14 cellular contexts compared by ENCODE assay signal in genomic region chr10:7288060-7288690, GRCh38.
DNase-seq lines count a peak whose midpoint lies in the region; ATAC-seq, FAIRE-seq and TF ChIP-seq lines count a peak whose summit lies in the region.
"Had no signal": no experiment of that assay in that cellular context is flagged by ENCODE, and none has a peak within 500 bp of the region (broad histone marks: within the 10 kb centered on the region; RNA-seq: fewer than 3 reads in every experiment).

No MANE protein-coding gene starts in this region.

- no peak overlapping the region for H2AFZ ChIP-seq in mesenchymal stem cell (ENCODE audit: low read depth, low read length)
- H2AFZ ChIP-seq: GM23248 had no signal

- no peak overlapping the region for H3K18ac ChIP-seq in mesenchymal stem cell (ENCODE audit: low read depth in 1 of 2, low read length in 2 of 2)

- H2BK15ac ChIP-seq in mesenchymal stem cell (ENCODE audit: low read depth, poor library complexity, severe bottlenecking) = no peak overlapping the region

- H2AK5ac ChIP-seq in mesenchymal stem cell (ENCODE audit: low read length, severe bottlenecking) = no peak overlapping the region

- H2BK120ac ChIP-seq in mesenchymal stem cell (ENCODE audit: low read depth, low read length) = no peak overlapping the region

- no peak overlapping the region for H3K4me2 ChIP-seq in mesenchymal stem cell (ENCODE audit: low read length, poor library complexity, severe bottlenecking)

- H3K36me3 Mint-ChIP-seq in activated T-cell treated with anti-CD3 and anti-CD28 coated beads, Interleukin-2, amount 50 U/mL, for 24 hours (ENCODE audit: low read depth) = peaks cover 58% of the 10 kb centered on the region

- H3K4me1 Mint-ChIP-seq in activated T-cell treated with anti-CD3 and anti-CD28 coated beads, Interleukin-2, amount 50 U/mL, for 24 hours (ENCODE audit: low read depth) = peaks cover 66% of the 10 kb centered on the region

- H3K79me1 ChIP-seq in mesenchymal stem cell (replicated peaks; ENCODE audit: low read length, poor library complexity, severe bottlenecking) = no peaks in the 10 kb centered on the region

- no peak overlapping the region for H3K4me3 ChIP-seq in mesenchymal stem cell (ENCODE audit: insufficient read depth in 1 of 2, low read depth in 1 of 2, low read length in 2 of 2)
- H3K4me3 ChIP-seq: GM23248 had no signal

- no peak overlapping the region for H3K4me3 Mint-ChIP-seq in activated T-cell treated with anti-CD3 and anti-CD28 coated beads, Interleukin-2, amount 50 U/mL, for 24 hours
- H3K4me3 Mint-ChIP-seq: CD8-positive, alpha-beta T cell had no signal

- no peaks in the 10 kb centered on the region for H3K9me3 ChIP-seq in mesenchymal stem cell (ENCODE audit: control insufficient read depth, low read length)
- H3K9me3 ChIP-seq: BE2C had no signal

- H3K27me3 Mint-ChIP-seq in activated T-cell treated with anti-CD3 and anti-CD28 coated beads, Interleukin-2, amount 50 U/mL, for 24 hours = no peaks in the 10 kb centered on the region

- no peak overlapping the region for H3K27ac ChIP-seq in mesenchymal stem cell (ENCODE audit: low read length, poor library complexity, severe bottlenecking)
- H3K27ac ChIP-seq: GM23248 had no signal

- peak overlapping the region; percentile 50 for H4K91ac ChIP-seq in mesenchymal stem cell (ENCODE audit: low read length)

- TF ChIP-seq POLR2A in GM12892 (IDR thresholded peaks at IDR 0.05; ENCODE audit: low read depth, low read length) = no peak

- H3K23ac ChIP-seq in mesenchymal stem cell (ENCODE audit: low read length in 2 of 2) = no peak overlapping the region

- H3K14ac ChIP-seq in mesenchymal stem cell (ENCODE audit: low read length in 2 of 2) = no peak overlapping the region

- peaks cover 2% of the 10 kb centered on the region for H3K9me3 Mint-ChIP-seq in activated T-cell treated with anti-CD3 and anti-CD28 coated beads, Interleukin-2, amount 50 U/mL, for 24 hours
- H3K9me3 Mint-ChIP-seq: CD8-positive, alpha-beta T cell had no signal

- ATAC-seq in GM18907 (IDR thresholded peaks at IDR 0.05; ENCODE audit: unreplicated experiment) = no peak
- ATAC-seq in stimulated activated naive CD8-positive, alpha-beta T cell treated with anti-CD3 and anti-CD28 coated beads, Interleukin-15, Interleukin-2, amounts not matched to agents 100 U/mL and 50 U/mL, for 24 hours = no peak
- ATAC-seq: CD8-positive, alpha-beta T cell had no signal

- no peak overlapping the region for H3K9ac ChIP-seq in mesenchymal stem cell (ENCODE audit: low read length)
- H3K9ac ChIP-seq: GM23248 had no signal

- H4K8ac ChIP-seq in mesenchymal stem cell (ENCODE audit: low read length) = no peak overlapping the region

- peak overlapping the region; percentile 35 for H3K27ac Mint-ChIP-seq in activated T-cell treated with anti-CD3 and anti-CD28 coated beads, Interleukin-2, amount 50 U/mL, for 24 hours
- H3K27ac Mint-ChIP-seq: CD8-positive, alpha-beta T cell had no signal

- H2BK5ac ChIP-seq in mesenchymal stem cell (ENCODE audit: low read depth, low read length, poor library complexity, severe bottlenecking) = no peak overlapping the region

- 95% methylated on average over 12 of the region's 12 CpGs for WGBS in mesenchymal stem cell

- H3K36me3 ChIP-seq in mesenchymal stem cell (ENCODE audit: control insufficient read depth in 1 of 2, insufficient read depth in 2 of 2, low read depth in 1 of 2, low read length in 2 of 2) = peaks cover 0 to 3% of the 10 kb centered on the region in 2 experiments
- H3K36me3 ChIP-seq: BE2C had no signal

- DNase-seq in activated T-cell treated with anti-CD3 and anti-CD28 coated beads, Interleukin-2, amount 50 U/mL, for 24 hours = no peak
- DNase-seq in activated T-cell treated with anti-CD3 and anti-CD28 coated beads, Interleukin-2, amount 50 U/mL, for 1 hour = no peak
- DNase-seq in GM12892 (ENCODE audit: insufficient read length) (no peak), mesenchymal stem cell (no peak), DMS153 treated with DMSO at 0.1 percent for 48 hours (lab: John Stamatoyannopoulos, UW; ENCODE audit: unreplicated experiment) (no peak)
- DNase-seq in activated T-cell treated with anti-CD3 and anti-CD28 coated beads, Interleukin-2, amount 50 U/mL, for 48 hours = peak; percentile 52 to 67
- no peak for DNase-seq in stimulated activated naive CD8-positive, alpha-beta T cell treated with anti-CD3 and anti-CD28 coated beads, Interleukin-15, Interleukin-2, amounts not matched to agents 100 U/mL and 50 U/mL, for 24 hours
- DNase-seq: BE2C; CD8-positive, alpha-beta T cell; GM23248; IMR-90; NCI-H1436 treated with DMSO at 0.1 percent for 48 hours; NCI-H524 had no signal

- no peaks in the 10 kb centered on the region for H3K4me1 ChIP-seq in mesenchymal stem cell (ENCODE audit: control insufficient read depth, insufficient read depth, low read depth, low read length)
- H3K4me1 ChIP-seq: BE2C had no signal

- no peak overlapping the region for H3K4ac ChIP-seq in mesenchymal stem cell (ENCODE audit: low read depth in 1 of 2, low read length in 2 of 2)

- no peak overlapping the region for H2BK12ac ChIP-seq in mesenchymal stem cell (ENCODE audit: low read length in 2 of 2)

- FAIRE-seq in GM12892 (lab: Jason Lieb, UNC) = peak; percentile 67

- no peaks in the 10 kb centered on the region for H3K27me3 ChIP-seq in mesenchymal stem cell (ENCODE audit: control insufficient read depth in 1 of 2, insufficient read depth in 1 of 2, low read length in 2 of 2)
- H3K27me3 ChIP-seq: BE2C had no signal

Comparison
In these comparisons a context has a peak if more than half of its experiments do, and no peak if none do; other contexts are left out.
1. DNase-seq: peak in activated T-cell treated with anti-CD3 and anti-CD28 coated beads, Interleukin-2, amount 50 U/mL, for 48 hours (2 of 2); none in activated T-cell treated with anti-CD3 and anti-CD28 coated beads, Interleukin-2, amount 50 U/mL, for 24 hours (single experiment), activated T-cell treated with anti-CD3 and anti-CD28 coated beads, Interleukin-2, amount 50 U/mL, for 1 hour (single experiment), GM12892 (single experiment), mesenchymal stem cell (single experiment), DMS153 treated with DMSO at 0.1 percent for 48 hours (single experiment) and stimulated activated naive CD8-positive, alpha-beta T cell treated with anti-CD3 and anti-CD28 coated beads, Interleukin-15, Interleukin-2, amounts not matched to agents 100 U/mL and 50 U/mL, for 24 hours (single experiment).